Comparison of ENCODE assay signal across 9 cellular contexts in genomic region chr7:150383710-150384397, GRCh38. TPM values are rescaled to one million over a fixed set of nuclear protein-coding genes. Genes with fewer than 3 reads are reported as not detected.
DNase-seq lines count a peak whose midpoint lies in the region; ATAC-seq and TF ChIP-seq lines count a peak whose summit lies in the region.
"Had no signal": no experiment of that assay in that cellular context is flagged by ENCODE, and none has a peak within 500 bp of the region (broad histone marks: within the 10 kb centered on the region; RNA-seq: fewer than 3 reads in every experiment).

No MANE protein-coding gene starts in this region.

- H3K27ac ChIP-seq in esophagus muscularis mucosa (replicated peaks in 1 of 4): peak overlapping the region; percentile 25 to 55 (median 46)
- H3K27ac ChIP-seq in trophoblast cell (ENCODE audit: low read depth, low read length): no peak overlapping the region

- no peaks in the 10 kb centered on the region for H3K27me3 ChIP-seq in H7 (ENCODE audit: control insufficient read depth, insufficient read depth, low read length)
- H3K27me3 ChIP-seq in esophagus muscularis mucosa: no peaks in the 10 kb centered on the region
- H3K27me3 ChIP-seq in trophoblast cell (ENCODE audit: insufficient read depth, low read length): no peaks in the 10 kb centered on the region

- DNase-seq in H7: peak; percentile 97
- DNase-seq in NCI-H524 treated with DMSO at 0.1 percent for 48 hours (lab: John Stamatoyannopoulos, UW): peak; percentile 57
- no peak for DNase-seq in esophagus muscularis mucosa (ENCODE audit: extremely low spot score)
- no peak for DNase-seq in trophoblast cell
- DNase-seq in stimulated activated CD4-positive, alpha-beta T cell treated with anti-CD3 and anti-CD28 coated beads, Interleukin-15, amount 100 ng/mL, for 24 hours: no peak
- DNase-seq in NCI-H2029 (lab: John Stamatoyannopoulos, UW): no peak
- no peak for DNase-seq in dermis blood vessel endothelial cell
- DNase-seq: kidney glomerular epithelial cell had no signal

- H3K9me3 ChIP-seq in esophagus muscularis mucosa (no peaks in the 10 kb centered on the region), trophoblast cell (ENCODE audit: insufficient read depth, low read depth, low read length) (peaks cover 2% of the 10 kb centered on the region)

- peak overlapping the region; percentile 70 for H2BK12ac ChIP-seq in trophoblast cell (ENCODE audit: low read length)

- H2AFZ ChIP-seq in trophoblast cell (ENCODE audit: insufficient read depth, low read length, poor library complexity): peak overlapping the region; percentile 2

- peaks cover 12% of the 10 kb centered on the region for H3K79me1 ChIP-seq in trophoblast cell (ENCODE audit: low read length)

- H3K14ac ChIP-seq in trophoblast cell (ENCODE audit: low read length): peak overlapping the region; percentile 76

- H3K79me2 ChIP-seq in trophoblast cell (ENCODE audit: control insufficient read depth, insufficient read depth, low read length, poor library complexity): peaks cover 12% of the 10 kb centered on the region

- no peak for TF ChIP-seq EP300 in esophagus muscularis mucosa (IDR thresholded peaks at IDR 0.05)

- H4K12ac ChIP-seq in trophoblast cell (ENCODE audit: low read depth, low read length): peak overlapping the region; percentile 11

- WGBS in esophagus muscularis mucosa: 76% methylated on average over 12 of the region's 22 CpGs
- no CpG with 5 or more reads among the region's 22 CpGs for WGBS in trophoblast cell (ENCODE audit: extremely low coverage, insufficient coverage, insufficient read length)

- H2AK5ac ChIP-seq in trophoblast cell (ENCODE audit: low read length): peak overlapping the region; percentile 67

- H3K23ac ChIP-seq in trophoblast cell (ENCODE audit: low read length): no peak overlapping the region

- TF ChIP-seq POLR2A in esophagus muscularis mucosa (IDR thresholded peaks at IDR 0.05; ENCODE audit: low read depth): no peak

- peak overlapping the region; percentile 17 for H3K4me2 ChIP-seq in trophoblast cell (ENCODE audit: low read length)

- peak overlapping the region; percentile 60 for H4K91ac ChIP-seq in trophoblast cell (ENCODE audit: low read depth, low read length)

- intact Hi-C loops in esophagus muscularis mucosa (cut with DNase I): no loop called here

- H3K36me3 ChIP-seq in H7 (replicated peaks; ENCODE audit: control insufficient read depth, insufficient read depth, low read length): peaks cover 5% of the 10 kb centered on the region
- H3K36me3 ChIP-seq in esophagus muscularis mucosa: peaks cover 0 to 4% (median 0%) of the 10 kb centered on the region in 4 donors
- peaks cover 13 to 18% of the 10 kb centered on the region in 2 experiments for H3K36me3 ChIP-seq in trophoblast cell (ENCODE audit: control insufficient read depth in 1 of 2, insufficient read depth in 2 of 2, low read length in 2 of 2)

- H3K9ac ChIP-seq in trophoblast cell (ENCODE audit: low read length): no peak overlapping the region

- H3K4me3 ChIP-seq in H7 (ENCODE audit: insufficient read depth, low read depth, low read length) (no peak overlapping the region), esophagus muscularis mucosa (no peak overlapping the region), trophoblast cell (ENCODE audit: low read depth, low read length) (no peak overlapping the region)

- H3K18ac ChIP-seq in trophoblast cell (ENCODE audit: low read length): peak overlapping the region; percentile 95

- TF ChIP-seq CTCF in esophagus muscularis mucosa (IDR thresholded peaks at IDR 0.05): no peak

- H3K4me1 ChIP-seq in esophagus muscularis mucosa (peaks cover 10 to 75% (median 67%) of the 10 kb centered on the region in 4 donors), trophoblast cell (ENCODE audit: control insufficient read depth in 1 of 2, insufficient read depth in 2 of 2, low read length in 2 of 2) (peaks cover 23 to 29% of the 10 kb centered on the region in 2 experiments)

- H3K4ac ChIP-seq in trophoblast cell (ENCODE audit: low read depth, low read length): peak overlapping the region; percentile 80

- peak overlapping the region; percentile 39 for H2BK120ac ChIP-seq in trophoblast cell (ENCODE audit: insufficient read depth, low read length, poor library complexity)

- no peak for ATAC-seq in HG03025 (IDR thresholded peaks at IDR 0.05; ENCODE audit: low FRiP score, unreplicated experiment)

- peak overlapping the region; percentile 42 for H2BK5ac ChIP-seq in trophoblast cell (ENCODE audit: low read depth, low read length, poor library complexity)

- peak overlapping the region; percentile 50 for H4K8ac ChIP-seq in trophoblast cell (ENCODE audit: low read depth, low read length)

RNA-seq across cellular contexts. Expression of gene ZNF775, which starts 4.7 kb away (rescaled TPM):
- total RNA-seq in H7 (2014; rRNA removed; shearing (Covaris generic)): 44.2 and 56.7 TPM in 2 replicates
- total RNA-seq in esophagus muscularis mucosa: 10 to 100 TPM in 3 of 4 donors, 1 to 10 TPM in 1; 6.6 to 19.8 (median 15.0) TPM
- 7.7 TPM in 2 replicates for polyA plus RNA-seq in trophoblast cell (2013)
- total RNA-seq in dermis blood vessel endothelial cell: 8.1 and 9.7 TPM in 2 replicates

RNA-seq across cellular contexts. Expression of gene REPIN1, which starts 15.2 kb away (rescaled TPM):
- 149 and 155 TPM in 2 replicates for total RNA-seq in H7 (2014; rRNA removed; shearing (Covaris generic))
- total RNA-seq in esophagus muscularis mucosa (100 to 1,000 TPM in 2 of 4 donors, 10 to 100 TPM in 2; 66.8 to 143 (median 97.7) TPM), dermis blood vessel endothelial cell (83.9 and 124 TPM in 2 replicates)
- polyA plus RNA-seq in trophoblast cell (2013): 165 and 168 TPM in 2 replicates

RNA-seq across cellular contexts. Expression of gene RARRES2, which starts 42.4 kb away (rescaled TPM):
- 198 and 223 TPM in 2 replicates for total RNA-seq in H7 (2014; rRNA removed; shearing (Covaris generic))
- total RNA-seq in esophagus muscularis mucosa: 100 to 1,000 TPM; 143 to 193 (median 173) TPM
- polyA plus RNA-seq in trophoblast cell (2013): 149 and 152 TPM in 2 replicates
- total RNA-seq in dermis blood vessel endothelial cell: 0.65 and 1.9 TPM in 2 replicates

Comparison
In these comparisons a context has a peak if more than half of its experiments do, and no peak if none do; other contexts are left out.
1. DNase-seq: peak in H7 (single experiment) and NCI-H524 treated with DMSO at 0.1 percent for 48 hours (single experiment); none in esophagus muscularis mucosa (single experiment), trophoblast cell (0 of 2), stimulated activated CD4-positive, alpha-beta T cell treated with anti-CD3 and anti-CD28 coated beads, Interleukin-15, amount 100 ng/mL, for 24 hours (single experiment), NCI-H2029 (single experiment) and dermis blood vessel endothelial cell (single experiment).
2. RNA of gene RARRES2, which starts 42.4 kb away (total RNA-seq): 198 to 223 TPM in H7 and 143 to 193 TPM in esophagus muscularis mucosa; 0.65 to 1.9 TPM in dermis blood vessel endothelial cell; every median in the first group is over 10 times any median in the second.